In the genomic region with DNA sequence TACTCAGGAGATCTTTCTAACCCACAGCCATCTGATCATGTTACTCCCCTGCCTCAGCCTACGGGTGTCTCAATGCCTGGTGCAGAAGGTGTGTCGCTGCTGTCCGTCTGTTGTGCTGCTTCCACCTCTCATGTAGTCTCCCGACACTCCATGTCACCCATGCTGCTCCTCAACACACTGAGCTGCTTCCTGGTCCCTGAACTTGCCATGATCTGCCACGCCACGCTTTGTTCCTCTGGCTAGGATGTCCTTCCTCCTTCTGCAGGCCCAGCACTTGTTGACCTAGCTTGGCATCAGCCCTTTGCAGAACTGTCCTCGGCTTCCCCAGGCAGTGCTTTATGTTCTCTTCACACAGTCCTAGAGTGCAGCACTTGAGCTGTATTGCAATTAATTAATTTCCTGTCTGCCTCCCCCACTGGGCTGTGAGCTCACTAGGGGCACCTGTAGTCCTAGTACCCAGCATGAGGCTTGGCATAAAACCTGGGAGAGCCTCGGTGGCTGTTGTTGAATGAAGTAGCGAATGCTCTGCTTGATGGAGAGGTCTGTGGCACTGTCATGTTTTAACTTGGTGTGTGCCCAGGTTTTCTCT, we compare ENCODE assay signal across 1 cellular context.
TF ChIP-seq lines count a peak whose summit lies in the region.

No MANE protein-coding gene starts in this region.

TF ChIP-seq in GM23338, 12 proteins besides CTCF, POLR2A, EP300 and RAD21:
- TF ChIP-seq EZH2phosphoT487 (IDR thresholded peaks at IDR 0.05; ENCODE audit: unreplicated experiment) = no peak
- TF ChIP-seq NANOG (IDR thresholded peaks at IDR 0.05; ENCODE audit: borderline replicate concordance) = no peak
- no peak for TF ChIP-seq ZNF114 (CRISPR knock-in tag; IDR thresholded peaks at IDR 0.05)
- TF ChIP-seq REST (IDR thresholded peaks at IDR 0.05; ENCODE audit: unreplicated experiment) = no peak
- TF ChIP-seq CREB1 (CRISPR knock-in tag; IDR thresholded peaks at IDR 0.05; ENCODE audit: low read depth) = no peak
- TF ChIP-seq EZH2 (IDR thresholded peaks at IDR 0.05; ENCODE audit: low read depth, unreplicated experiment) = no peak
- TF ChIP-seq, protein P1, sequence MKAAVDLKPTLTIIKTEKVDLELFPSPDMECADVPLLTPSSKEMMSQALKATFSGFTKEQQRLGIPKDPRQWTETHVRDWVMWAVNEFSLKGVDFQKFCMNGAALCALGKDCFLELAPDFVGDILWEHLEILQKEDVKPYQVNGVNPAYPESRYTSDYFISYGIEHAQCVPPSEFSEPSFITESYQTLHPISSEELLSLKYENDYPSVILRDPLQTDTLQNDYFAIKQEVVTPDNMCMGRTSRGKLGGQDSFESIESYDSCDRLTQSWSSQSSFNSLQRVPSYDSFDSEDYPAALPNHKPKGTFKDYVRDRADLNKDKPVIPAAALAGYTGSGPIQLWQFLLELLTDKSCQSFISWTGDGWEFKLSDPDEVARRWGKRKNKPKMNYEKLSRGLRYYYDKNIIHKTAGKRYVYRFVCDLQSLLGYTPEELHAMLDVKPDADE (IDR thresholded peaks at IDR 0.05) = no peak
- no peak for TF ChIP-seq ZNF462 (CRISPR knock-in tag; IDR thresholded peaks at IDR 0.05)
- no peak for TF ChIP-seq JUNB (IDR thresholded peaks at IDR 0.05; ENCODE audit: unreplicated experiment)
- TF ChIP-seq POLR2AphosphoS5 (IDR thresholded peaks at IDR 0.05; ENCODE audit: low read depth) = no peak
- TF ChIP-seq STAT1 (IDR thresholded peaks at IDR 0.05; ENCODE audit: unreplicated experiment) = no peak
- TF ChIP-seq ZNF331 (CRISPR knock-in tag; IDR thresholded peaks at IDR 0.05; ENCODE audit: low read depth) = no peak
